Comparison of ENCODE assay signal across 21 cellular contexts in genomic region chr4:119080721-119081541, GRCh38. TPM values are rescaled to one million over a fixed set of nuclear protein-coding genes. Genes with fewer than 3 reads are reported as not detected.
A peak's percentile ranks its signal among the peaks of the same experiment; 100 is the strongest.
DNase-seq lines count a peak whose midpoint lies in the region; ATAC-seq, FAIRE-seq and TF ChIP-seq lines count a peak whose summit lies in the region.
"Had no signal": no experiment of that assay in that cellular context is flagged by ENCODE, and none has a peak within 500 bp of the region (broad histone marks: within the 10 kb centered on the region; RNA-seq: fewer than 3 reads in every experiment).

No MANE protein-coding gene starts in this region.

- H3K36me3 ChIP-seq in cardiac muscle cell (no peaks in the 10 kb centered on the region), keratinocyte (ENCODE audit: control insufficient read depth in 2 of 2, extremely low read depth in 1 of 2, insufficient read depth in 2 of 2, low read length in 2 of 2) (no peaks in the 10 kb centered on the region), smooth muscle cell (ENCODE audit: low read depth) (no peaks in the 10 kb centered on the region)
- H3K36me3 ChIP-seq: spleen had no signal

- H3F3A ChIP-seq in smooth muscle cell (ENCODE audit: low read depth), result no peaks in the 10 kb centered on the region

- H3K9me1 ChIP-seq in keratinocyte (ENCODE audit: control insufficient read depth, extremely low read depth, insufficient read depth, low read length), result no peaks in the 10 kb centered on the region

- H2AFZ ChIP-seq in keratinocyte (ENCODE audit: control insufficient read depth, low read length) (no peak overlapping the region), smooth muscle cell (ENCODE audit: low read depth) (peak overlapping the region; percentile 3)

- no peak for TF ChIP-seq CTCF in cardiac muscle cell (IDR thresholded peaks at IDR 0.05; ENCODE audit: low read depth, low read length)
- no peak for TF ChIP-seq CTCF in VCaP (conservative IDR thresholded peaks at IDR 0.05)
- no peak for TF ChIP-seq CTCF in keratinocyte (optimal IDR thresholded peaks at IDR 0.05 in 1 of 3, IDR thresholded peaks at IDR 0.05 in 1 of 3, conservative IDR thresholded peaks at IDR 0.05 in 1 of 3; ENCODE audit: extremely low read depth in 1 of 3, insufficient read depth in 2 of 3, low read length in 3 of 3)
- TF ChIP-seq CTCF in smooth muscle cell (IDR thresholded peaks at IDR 0.05; ENCODE audit: borderline replicate concordance, insufficient read depth, poor library complexity, severe bottlenecking), result no peak

- no peaks in the 10 kb centered on the region for H4K20me1 ChIP-seq in keratinocyte (ENCODE audit: control insufficient read depth, extremely low read depth, insufficient read depth, low read length)
- no peaks in the 10 kb centered on the region for H4K20me1 ChIP-seq in smooth muscle cell (ENCODE audit: low read depth)

- H3K9me3 ChIP-seq in cardiac muscle cell (ENCODE audit: low read depth) (no peaks in the 10 kb centered on the region), keratinocyte (ENCODE audit: control insufficient read depth, low read depth, low read length) (no peaks in the 10 kb centered on the region), smooth muscle cell (replicated peaks; ENCODE audit: low read depth) (no peaks in the 10 kb centered on the region)
- H3K9me3 ChIP-seq: body of pancreas had no signal

- H3K27ac ChIP-seq in cardiac muscle cell (peak overlapping the region; percentile 8), VCaP (peak overlapping the region; percentile 26), keratinocyte (ENCODE audit: control insufficient read depth, insufficient read depth, low read length) (no peak overlapping the region), smooth muscle cell (ENCODE audit: low read depth) (no peak overlapping the region)
- H3K27ac ChIP-seq: body of pancreas, spleen had no signal

- intact Hi-C loops in Right ventricle myocardium superior (cut with DNase I), result no loop called here

- ATAC-seq in Right ventricle myocardium superior (ENCODE audit: poor library complexity), result no peak
- no peak for ATAC-seq in HG03565 (IDR thresholded peaks at IDR 0.05; ENCODE audit: unreplicated experiment)
- ATAC-seq: activated CD4-positive, alpha-beta T cell treated with anti-CD3 and anti-CD28 coated beads for 36 hours; body of pancreas had no signal

- peak; percentile 32 for FAIRE-seq in keratinocyte (lab: Jason Lieb, UNC)
- FAIRE-seq in HTR-8/SVneo (lab: Jason Lieb, UNC), result no peak
- FAIRE-seq: frontal cortex, urothelium cell line had no signal

- no peak overlapping the region for H3K4me3 ChIP-seq in cardiac muscle cell
- H3K4me3 ChIP-seq in keratinocyte (ENCODE audit: control insufficient read depth in 2 of 3, extremely low read depth in 1 of 3, insufficient read depth in 2 of 3, low read depth in 1 of 3, low read length in 3 of 3), result no peak overlapping the region
- no peak overlapping the region for H3K4me3 ChIP-seq in smooth muscle cell
- H3K4me3 ChIP-seq: body of pancreas, spleen had no signal

- H3K4me1 ChIP-seq in cardiac muscle cell (ENCODE audit: low read depth), result peaks cover 5% of the 10 kb centered on the region
- H3K4me1 ChIP-seq in keratinocyte (ENCODE audit: control insufficient read depth, extremely low read depth, insufficient read depth, low read length), result no peaks in the 10 kb centered on the region
- peaks cover 16% of the 10 kb centered on the region for H3K4me1 ChIP-seq in smooth muscle cell (ENCODE audit: low read depth)
- H3K4me1 ChIP-seq: body of pancreas, spleen had no signal

- H3K9ac ChIP-seq in keratinocyte (ENCODE audit: control insufficient read depth, extremely low read depth, insufficient read depth, low read length) (no peak overlapping the region), smooth muscle cell (ENCODE audit: low read depth) (no peak overlapping the region)

- 85% methylated on average over 2 of the region's 2 CpGs for WGBS in smooth muscle cell (ENCODE audit: low lambda C conversion rate)

- no peaks in the 10 kb centered on the region for H3K79me2 ChIP-seq in keratinocyte (ENCODE audit: control insufficient read depth, insufficient read depth, low read length)
- no peaks in the 10 kb centered on the region for H3K79me2 ChIP-seq in smooth muscle cell (ENCODE audit: low read depth)

- in situ Hi-C loops in G401 (cut with HindIII; ENCODE audit: low sequenced_read_pairs), result no loop called here

- DNase-seq in cardiac muscle cell (ENCODE audit: low read depth in 1 of 2, low spot score in 1 of 2) (no peak), Right ventricle myocardium superior (no peak), keratinocyte (ENCODE audit: low read depth, low spot score) (no peak), smooth muscle cell (lab: John Stamatoyannopoulos, UW; ENCODE audit: unreplicated experiment) (no peak), G401 (ENCODE audit: low spot score) (no peak), HTR-8/SVneo (ENCODE audit: insufficient read length, low spot score) (no peak)
- DNase-seq: activated CD4-positive, alpha-beta T cell treated with anti-CD3 and anti-CD28 coated beads for 36 hours; activated naive CD4-positive, alpha-beta T cell treated with anti-CD3 and anti-CD28 coated beads for 36 hours; body of pancreas; CD4-positive, alpha-beta T cell; GDM1; midbrain; NCI-H1417; nucleus accumbens; SHP77; spleen; stimulated activated naive CD4-positive, alpha-beta T cell treated with Interleukin-2 at 50 U/mL for 16 hours had no signal

- H3K27me3 ChIP-seq in cardiac muscle cell (no peaks in the 10 kb centered on the region), keratinocyte (ENCODE audit: control insufficient read depth, extremely low read depth, insufficient read depth, low read length) (no peaks in the 10 kb centered on the region), smooth muscle cell (ENCODE audit: low read depth) (no peaks in the 10 kb centered on the region)
- H3K27me3 ChIP-seq: body of pancreas, spleen had no signal

- dilution Hi-C loops in keratinocyte (cut with MboI; ENCODE audit: extremely low pct_ligation_motif_present, low sequenced_read_pairs), result no loop called here

- H3K4me2 ChIP-seq in keratinocyte (ENCODE audit: control insufficient read depth, extremely low read depth, insufficient read depth, low read depth, low read length), result no peak overlapping the region
- H3K4me2 ChIP-seq in smooth muscle cell, result no peak overlapping the region

RNA-seq across cellular contexts. Expression of gene MYOZ2, which starts 54.7 kb away (rescaled TPM):
- 18.0 and 29.0 TPM in 2 replicates for total RNA-seq in cardiac muscle cell
- 45.1 and 54.0 TPM in 2 replicates for polyA plus RNA-seq in cardiac muscle cell
- total RNA-seq in Right ventricle myocardium superior, result 705 TPM
- not detected in 3 replicates for polyA plus RNA-seq in keratinocyte
- not detected for polyA plus RNA-seq in keratinocyte (2011; ENCODE audit: low read depth)
- not detected in 2 replicates for polyA plus RNA-seq in keratinocyte (2011; cell fraction: cytosol; rRNA removed)
- not detected in 2 replicates for polyA plus RNA-seq in keratinocyte (2011; cell fraction: nucleus; rRNA removed)
- polyA plus RNA-seq in keratinocyte (2012; ENCODE audit: low replicate concordance), result not detected in 2 replicates
- polyA minus RNA-seq in keratinocyte, result not detected in 3 replicates
- polyA minus RNA-seq in keratinocyte (2011; cell fraction: cytosol; rRNA and poly(A)+ RNA removed), result not detected
- not detected in 2 replicates for polyA minus RNA-seq in keratinocyte (2011; cell fraction: nucleus; rRNA and poly(A)+ RNA removed)
- total RNA-seq in smooth muscle cell, result not detected in 2 replicates
- 0.26 TPM in 1 of 2 replicates, not detected in the other for polyA plus RNA-seq in smooth muscle cell
- not detected in 2 replicates for total RNA-seq in G401 (2014; rRNA removed; shearing (Covaris generic))
- total RNA-seq: activated CD4-positive, alpha-beta T cell treated with anti-CD3 and anti-CD28 coated beads for 36 hours; activated naive CD4-positive, alpha-beta T cell treated with anti-CD3 and anti-CD28 coated beads for 36 hours; body of pancreas; CD4-positive, alpha-beta T cell had no signal

Comparison
In these comparisons a context has a peak if more than half of its experiments do, and no peak if none do; other contexts are left out.
1. RNA of gene MYOZ2, which starts 54.7 kb away (total RNA-seq): 705 TPM in Right ventricle myocardium superior (single experiment); 18.0 to 29.0 TPM in cardiac muscle cell, not detected in smooth muscle cell and not detected in G401; every median in the first group is over 10 times any median in the second.
2. H3K27ac ChIP-seq: peak in cardiac muscle cell (single experiment) and VCaP (single experiment); none in keratinocyte (single experiment) and smooth muscle cell (single experiment).